Comparison of ENCODE assay signal across 10 cellular contexts in the genomic region with DNA sequence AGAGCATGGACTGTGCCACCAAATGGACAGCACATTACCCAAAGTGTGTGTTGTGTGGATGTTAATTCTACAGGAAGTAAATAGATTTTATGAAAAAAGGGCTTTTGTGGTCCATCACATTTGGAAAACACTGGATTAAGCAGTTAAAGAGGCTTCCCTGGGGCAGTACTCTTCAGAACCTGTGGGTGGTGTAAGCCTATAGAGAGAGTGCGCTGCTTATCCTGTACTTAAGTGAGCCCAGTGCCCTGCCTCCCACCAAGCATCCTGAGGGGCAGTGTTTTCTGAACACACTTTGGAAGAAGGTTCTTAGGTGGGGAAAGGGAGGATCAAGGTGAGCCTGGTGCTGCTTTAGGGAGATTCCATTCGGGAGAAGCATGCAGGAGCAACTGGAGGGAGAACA. TPM values are rescaled to one million over a fixed set of nuclear protein-coding genes. Genes with fewer than 3 reads are reported as not detected.
A peak's percentile ranks its signal among the peaks of the same experiment; 100 is the strongest.
DNase-seq lines count a peak whose midpoint lies in the region; ATAC-seq, FAIRE-seq and TF ChIP-seq lines count a peak whose summit lies in the region.
"Had no signal": no experiment of that assay in that cellular context is flagged by ENCODE, and none has a peak within 500 bp of the region (broad histone marks: within the 10 kb centered on the region; RNA-seq: fewer than 3 reads in every experiment).

No MANE protein-coding gene starts in this region.

- H3K79me2 ChIP-seq in KMS-11 (ENCODE audit: insufficient read depth, low read depth) (no peaks in the 10 kb centered on the region), keratinocyte (ENCODE audit: control insufficient read depth, insufficient read depth, low read length) (no peaks in the 10 kb centered on the region)

- TF ChIP-seq CTCF in KMS-11 (conservative IDR thresholded peaks at IDR 0.05; ENCODE audit: low read depth, low read length) (peak; percentile 29; the same call in 1 of the 2 replicates), keratinocyte (optimal IDR thresholded peaks at IDR 0.05 in 1 of 3, IDR thresholded peaks at IDR 0.05 in 1 of 3, conservative IDR thresholded peaks at IDR 0.05 in 1 of 3; ENCODE audit: extremely low read depth in 1 of 3, insufficient read depth in 2 of 3, low read length in 3 of 3) (peak; percentile 12 to 51 (median 28))

- H4K20me1 ChIP-seq in KMS-11 (ENCODE audit: insufficient read depth) (no peaks in the 10 kb centered on the region), keratinocyte (ENCODE audit: control insufficient read depth, extremely low read depth, insufficient read depth, low read length) (no peaks in the 10 kb centered on the region)

- dilution Hi-C loops in keratinocyte (cut with MboI; ENCODE audit: extremely low pct_ligation_motif_present, low sequenced_read_pairs), result no loop called here

- no peaks in the 10 kb centered on the region for H3K9me1 ChIP-seq in keratinocyte (ENCODE audit: control insufficient read depth, extremely low read depth, insufficient read depth, low read length)

- H3K4me2 ChIP-seq in KMS-11 (no peak overlapping the region), keratinocyte (ENCODE audit: control insufficient read depth, extremely low read depth, insufficient read depth, low read depth, low read length) (no peak overlapping the region)

- no peaks in the 10 kb centered on the region for H3K9me3 ChIP-seq in keratinocyte (ENCODE audit: control insufficient read depth, low read depth, low read length)
- H3K9me3 ChIP-seq: ascending aorta had no signal

- peak; percentile 64 for ATAC-seq in activated CD8-positive, alpha-beta T cell treated with anti-CD3 and anti-CD28 coated beads, Interleukin-2, amount 10 ng/mL, durations not matched to agents 7 days and 5 days
- ATAC-seq in HG03460 (IDR thresholded peaks at IDR 0.05; ENCODE audit: unreplicated experiment), result no peak

- H2AFZ ChIP-seq in KMS-11 (ENCODE audit: low read depth), result no peak overlapping the region
- no peak overlapping the region for H2AFZ ChIP-seq in keratinocyte (ENCODE audit: control insufficient read depth, low read length)

- H3K27ac ChIP-seq in KMS-11 (no peak overlapping the region), keratinocyte (ENCODE audit: control insufficient read depth, insufficient read depth, low read length) (no peak overlapping the region)
- H3K27ac ChIP-seq: ascending aorta had no signal

- no peaks in the 10 kb centered on the region for H3K9me3 Mint-ChIP-seq in activated CD8-positive, alpha-beta T cell treated with anti-CD3 and anti-CD28 coated beads, Interleukin-2, amount 10 ng/mL, durations not matched to agents 7 days and 5 days (ENCODE audit: insufficient read depth)

- no peaks in the 10 kb centered on the region for H3K4me1 Mint-ChIP-seq in activated CD8-positive, alpha-beta T cell treated with anti-CD3 and anti-CD28 coated beads, Interleukin-2, amount 10 ng/mL, durations not matched to agents 7 days and 5 days (ENCODE audit: low read depth)

- CTCF ChIA-PET in activated CD8-positive, alpha-beta T cell treated with anti-CD3 and anti-CD28 coated beads, Interleukin-2, amount 10 ng/mL, durations not matched to agents 7 days and 5 days (lab: Charles Lee), result no interaction called here

- H3K4me3 Mint-ChIP-seq in activated CD8-positive, alpha-beta T cell treated with anti-CD3 and anti-CD28 coated beads, Interleukin-2, amount 10 ng/mL, durations not matched to agents 7 days and 5 days, result no peak overlapping the region

- H3K4me3 ChIP-seq in KMS-11 (IDR thresholded peaks at IDR 0.05; ENCODE audit: insufficient read depth, low read depth, low read length) (no peak overlapping the region), keratinocyte (ENCODE audit: control insufficient read depth in 2 of 3, extremely low read depth in 1 of 3, insufficient read depth in 2 of 3, low read depth in 1 of 3, low read length in 3 of 3) (no peak overlapping the region)
- H3K4me3 ChIP-seq: ascending aorta had no signal

- H3K4me1 ChIP-seq in KMS-11 (ENCODE audit: low read depth, poor library complexity, severe bottlenecking) (no peaks in the 10 kb centered on the region), keratinocyte (ENCODE audit: control insufficient read depth, extremely low read depth, insufficient read depth, low read length) (no peaks in the 10 kb centered on the region)
- H3K4me1 ChIP-seq: ascending aorta had no signal

- POLR2A ChIA-PET in activated CD8-positive, alpha-beta T cell treated with anti-CD3 and anti-CD28 coated beads, Interleukin-2, amount 10 ng/mL, durations not matched to agents 7 days and 5 days (lab: Charles Lee), result interaction anchor here (1.6 kb wide), 1 partner anchor 18 kb away, joined by 3 read pairs; no protein-coding TSS in a partner anchor

- DNase-seq in D341Med (ENCODE audit: low spot score), result peak; percentile 64
- no peak for DNase-seq in activated CD8-positive, alpha-beta T cell treated with anti-CD3 and anti-CD28 coated beads, Interleukin-2, amount 10 ng/mL, durations not matched to agents 7 days and 5 days
- DNase-seq in keratinocyte (ENCODE audit: low read depth, low spot score), result no peak
- no peak for DNase-seq in activated CD4-positive, CD25-positive, alpha-beta regulatory T cell treated with anti-CD3 and anti-CD28 coated beads, Interleukin-2, amount 50 U/mL, for 72 hours
- no peak for DNase-seq in H4 (ENCODE audit: low spot score)
- no peak for DNase-seq in cerebellum (ENCODE audit: low spot score)
- DNase-seq: NCI-H2171 had no signal

- H3K27me3 ChIP-seq in KMS-11 (ENCODE audit: insufficient read depth, low read depth) (no peaks in the 10 kb centered on the region), keratinocyte (ENCODE audit: control insufficient read depth, extremely low read depth, insufficient read depth, low read length) (no peaks in the 10 kb centered on the region)
- H3K27me3 ChIP-seq: ascending aorta had no signal

- no peak overlapping the region for H3K27ac Mint-ChIP-seq in activated CD8-positive, alpha-beta T cell treated with anti-CD3 and anti-CD28 coated beads, Interleukin-2, amount 10 ng/mL, durations not matched to agents 7 days and 5 days

- H3K36me3 Mint-ChIP-seq in activated CD8-positive, alpha-beta T cell treated with anti-CD3 and anti-CD28 coated beads, Interleukin-2, amount 10 ng/mL, durations not matched to agents 7 days and 5 days (ENCODE audit: low read depth), result peaks cover 2% of the 10 kb centered on the region

- H3K36me3 ChIP-seq in KMS-11 (ENCODE audit: insufficient read depth) (no peaks in the 10 kb centered on the region), keratinocyte (ENCODE audit: control insufficient read depth in 2 of 2, extremely low read depth in 1 of 2, insufficient read depth in 2 of 2, low read length in 2 of 2) (peaks cover 0 to 4% of the 10 kb centered on the region in 2 experiments)

- H3K27me3 Mint-ChIP-seq in activated CD8-positive, alpha-beta T cell treated with anti-CD3 and anti-CD28 coated beads, Interleukin-2, amount 10 ng/mL, durations not matched to agents 7 days and 5 days (ENCODE audit: low read depth), result no peaks in the 10 kb centered on the region

- H3K9ac ChIP-seq in KMS-11 (no peak overlapping the region), keratinocyte (ENCODE audit: control insufficient read depth, extremely low read depth, insufficient read depth, low read length) (no peak overlapping the region)

- no peak for FAIRE-seq in keratinocyte (lab: Jason Lieb, UNC)

RNA-seq across cellular contexts. Expression of a gene that starts 10.9 kb away (rescaled TPM):
- 10 to 100 TPM; 53.7 to 55.2 TPM for total RNA-seq in activated CD8-positive, alpha-beta T cell treated with anti-CD3 and anti-CD28 coated beads, Interleukin-2, amount 10 ng/mL, durations not matched to agents 7 days and 5 days
- polyA plus RNA-seq in keratinocyte, result 11.3 to 19.1 TPM (median 11.7 TPM) in 3 replicates
- 15.8 TPM for polyA plus RNA-seq in keratinocyte (2011; ENCODE audit: low read depth)
- polyA plus RNA-seq in keratinocyte (2011; cell fraction: cytosol; rRNA removed), result 2.3 and 2.6 TPM in 2 replicates
- 141 and 203 TPM in 2 replicates for polyA plus RNA-seq in keratinocyte (2011; cell fraction: nucleus; rRNA removed)
- polyA plus RNA-seq in keratinocyte (2012; ENCODE audit: low replicate concordance), result 7.2 and 23.9 TPM in 2 replicates
- 5.8 to 31.2 TPM (median 27.0 TPM) in 3 replicates for polyA minus RNA-seq in keratinocyte
- 1.3 TPM for polyA minus RNA-seq in keratinocyte (2011; cell fraction: cytosol; rRNA and poly(A)+ RNA removed)
- polyA minus RNA-seq in keratinocyte (2011; cell fraction: nucleus; rRNA and poly(A)+ RNA removed), result 14.8 and 38.5 TPM in 2 replicates
- total RNA-seq in H4 (2014; rRNA removed; shearing (Covaris generic)), result 4.4 and 5.4 TPM in 2 replicates
- 29.8 TPM for total RNA-seq in cerebellum

RNA-seq across cellular contexts. Expression of a gene that starts 22.9 kb away (rescaled TPM):
- 10 to 100 TPM; 48.4 to 49.7 TPM for total RNA-seq in activated CD8-positive, alpha-beta T cell treated with anti-CD3 and anti-CD28 coated beads, Interleukin-2, amount 10 ng/mL, durations not matched to agents 7 days and 5 days
- 31.5 to 39.0 TPM (median 37.6 TPM) in 3 replicates for polyA plus RNA-seq in keratinocyte
- polyA plus RNA-seq in keratinocyte (2011; ENCODE audit: low read depth), result 5.2 TPM
- 36.2 and 43.2 TPM in 2 replicates for polyA plus RNA-seq in keratinocyte (2011; cell fraction: cytosol; rRNA removed)
- polyA plus RNA-seq in keratinocyte (2011; cell fraction: nucleus; rRNA removed), result 32.7 and 39.0 TPM in 2 replicates
- 24.9 and 33.2 TPM in 2 replicates for polyA plus RNA-seq in keratinocyte (2012; ENCODE audit: low replicate concordance)
- 25.9 to 58.6 TPM (median 26.6 TPM) in 3 replicates for polyA minus RNA-seq in keratinocyte
- 18.0 TPM for polyA minus RNA-seq in keratinocyte (2011; cell fraction: cytosol; rRNA and poly(A)+ RNA removed)
- 10.1 and 12.2 TPM in 2 replicates for polyA minus RNA-seq in keratinocyte (2011; cell fraction: nucleus; rRNA and poly(A)+ RNA removed)
- total RNA-seq in H4 (2014; rRNA removed; shearing (Covaris generic)), result 33.7 and 44.5 TPM in 2 replicates
- 23.6 TPM for total RNA-seq in cerebellum

RNA-seq across cellular contexts. Expression of a gene that starts 28.1 kb away (rescaled TPM):
- 100 to 1,000 TPM; 317 to 321 TPM for total RNA-seq in activated CD8-positive, alpha-beta T cell treated with anti-CD3 and anti-CD28 coated beads, Interleukin-2, amount 10 ng/mL, durations not matched to agents 7 days and 5 days
- polyA plus RNA-seq in keratinocyte, result 161 to 325 TPM (median 173 TPM) in 3 replicates
- polyA plus RNA-seq in keratinocyte (2011; ENCODE audit: low read depth), result 36.1 TPM
- polyA plus RNA-seq in keratinocyte (2011; cell fraction: cytosol; rRNA removed), result 177 and 220 TPM in 2 replicates
- polyA plus RNA-seq in keratinocyte (2011; cell fraction: nucleus; rRNA removed), result 75.3 and 80.5 TPM in 2 replicates
- polyA plus RNA-seq in keratinocyte (2012; ENCODE audit: low replicate concordance), result 97.9 and 190 TPM in 2 replicates
- 72.0 to 216 TPM (median 199 TPM) in 3 replicates for polyA minus RNA-seq in keratinocyte
- 341 TPM for polyA minus RNA-seq in keratinocyte (2011; cell fraction: cytosol; rRNA and poly(A)+ RNA removed)
- polyA minus RNA-seq in keratinocyte (2011; cell fraction: nucleus; rRNA and poly(A)+ RNA removed), result 53.3 and 77.0 TPM in 2 replicates
- 227 and 296 TPM in 2 replicates for total RNA-seq in H4 (2014; rRNA removed; shearing (Covaris generic))
- total RNA-seq in cerebellum, result 68.0 TPM

RNA-seq across cellular contexts. Expression of a gene that starts 28.7 kb away (rescaled TPM):
- 10 to 100 TPM; 83.2 to 85.6 TPM for total RNA-seq in activated CD8-positive, alpha-beta T cell treated with anti-CD3 and anti-CD28 coated beads, Interleukin-2, amount 10 ng/mL, durations not matched to agents 7 days and 5 days
- 29.6 to 43.7 TPM (median 38.3 TPM) in 3 replicates for polyA plus RNA-seq in keratinocyte
- polyA plus RNA-seq in keratinocyte (2011; ENCODE audit: low read depth), result 29.1 TPM
- polyA plus RNA-seq in keratinocyte (2011; cell fraction: cytosol; rRNA removed), result 27.7 and 44.7 TPM in 2 replicates
- polyA plus RNA-seq in keratinocyte (2011; cell fraction: nucleus; rRNA removed), result 22.5 and 30.1 TPM in 2 replicates
- polyA plus RNA-seq in keratinocyte (2012; ENCODE audit: low replicate concordance), result 22.4 and 43.5 TPM in 2 replicates
- polyA minus RNA-seq in keratinocyte, result 33.0 to 59.8 TPM (median 45.4 TPM) in 3 replicates
- polyA minus RNA-seq in keratinocyte (2011; cell fraction: cytosol; rRNA and poly(A)+ RNA removed), result 60.4 TPM
- 14.5 and 16.8 TPM in 2 replicates for polyA minus RNA-seq in keratinocyte (2011; cell fraction: nucleus; rRNA and poly(A)+ RNA removed)
- total RNA-seq in H4 (2014; rRNA removed; shearing (Covaris generic)), result 81.5 and 95.9 TPM in 2 replicates
- total RNA-seq in cerebellum, result 21.4 TPM

RNA-seq across cellular contexts. Expression of a gene that starts 51.2 kb away (rescaled TPM):
- 10 to 100 TPM; 33.5 to 35.7 TPM for total RNA-seq in activated CD8-positive, alpha-beta T cell treated with anti-CD3 and anti-CD28 coated beads, Interleukin-2, amount 10 ng/mL, durations not matched to agents 7 days and 5 days
- 1.1 to 2.4 TPM (median 2.3 TPM) in 3 replicates for polyA plus RNA-seq in keratinocyte
- polyA plus RNA-seq in keratinocyte (2011; ENCODE audit: low read depth), result 0.80 TPM
- 0.90 and 1.4 TPM in 2 replicates for polyA plus RNA-seq in keratinocyte (2011; cell fraction: cytosol; rRNA removed)
- polyA plus RNA-seq in keratinocyte (2011; cell fraction: nucleus; rRNA removed), result 1.1 and 1.5 TPM in 2 replicates
- 0.35 and 2.7 TPM in 2 replicates for polyA plus RNA-seq in keratinocyte (2012; ENCODE audit: low replicate concordance)
- polyA minus RNA-seq in keratinocyte, result 0.66 to 1.4 TPM (median 1.1 TPM) in 3 replicates
- 2.9 TPM for polyA minus RNA-seq in keratinocyte (2011; cell fraction: cytosol; rRNA and poly(A)+ RNA removed)
- polyA minus RNA-seq in keratinocyte (2011; cell fraction: nucleus; rRNA and poly(A)+ RNA removed), result 0.63 and 0.85 TPM in 2 replicates
- total RNA-seq in H4 (2014; rRNA removed; shearing (Covaris generic)), result 4.9 and 16.6 TPM in 2 replicates
- 12.2 TPM for total RNA-seq in cerebellum
